ENCODE assay signal across 1 cellular context in genomic region chr15:74200394-74200793, GRCh38.
TF ChIP-seq lines count a peak whose summit lies in the region.

No MANE protein-coding gene starts in this region.

TF ChIP-seq in H1, 55 proteins besides CTCF, POLR2A, EP300 and RAD21:
- no peak for TF ChIP-seq YY1 (IDR thresholded peaks at IDR 0.05; ENCODE audit: low read depth, low read length)
- no peak for TF ChIP-seq ATF3 (IDR thresholded peaks at IDR 0.05; ENCODE audit: insufficient read depth, low read depth, low read length)
- TF ChIP-seq SRF (IDR thresholded peaks at IDR 0.05; ENCODE audit: low read depth, low read length) = no peak
- no peak for TF ChIP-seq TAF7 (optimal IDR thresholded peaks at IDR 0.05; ENCODE audit: borderline replicate concordance, low read depth, low read length)
- TF ChIP-seq MAFK (IDR thresholded peaks at IDR 0.05; ENCODE audit: low read depth, low read length) = no peak
- no peak for TF ChIP-seq CEBPB (IDR thresholded peaks at IDR 0.05; ENCODE audit: low read depth, low read length)
- TF ChIP-seq PHF8 (conservative IDR thresholded peaks at IDR 0.05; ENCODE audit: low read depth, low read length) = no peak
- no peak for TF ChIP-seq SP2 (IDR thresholded peaks at IDR 0.05; ENCODE audit: low read length)
- no peak for TF ChIP-seq CBX5 (IDR thresholded peaks at IDR 0.05; ENCODE audit: low read depth, low read length)
- no peak for TF ChIP-seq FOSL1 (IDR thresholded peaks at IDR 0.05; ENCODE audit: insufficient read depth, low read depth, low read length)
- no peak for TF ChIP-seq CTBP2 (IDR thresholded peaks at IDR 0.05; ENCODE audit: borderline replicate concordance, insufficient read depth, insufficient read length, low read length)
- TF ChIP-seq ATF2 (IDR thresholded peaks at IDR 0.05; ENCODE audit: low read length) = no peak
- TF ChIP-seq KDM1A (IDR thresholded peaks at IDR 0.05; ENCODE audit: borderline replicate concordance, low read length) = no peak
